8 cellular contexts compared by ENCODE assay signal in the genomic region with DNA sequence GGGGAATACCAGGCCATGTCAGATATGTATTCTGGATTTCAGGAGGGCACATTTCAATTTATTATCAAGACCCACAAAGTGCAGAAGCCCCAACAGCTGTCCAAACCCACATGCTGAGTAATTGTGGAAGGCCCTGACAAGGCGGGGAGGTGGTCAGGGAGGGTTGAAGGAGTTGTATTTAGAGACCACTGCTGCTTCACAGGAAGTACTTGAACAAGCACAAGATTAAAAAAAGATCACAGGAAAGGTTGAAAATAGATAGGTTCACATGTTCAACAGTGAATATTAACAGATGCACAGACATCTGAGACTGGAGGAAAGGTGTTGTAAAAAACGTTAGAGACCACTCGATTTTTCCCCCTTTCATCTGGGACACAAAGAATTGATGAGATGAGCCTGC. TPM values are rescaled to one million over a fixed set of nuclear protein-coding genes. Genes with fewer than 3 reads are reported as not detected.
DNase-seq lines count a peak whose midpoint lies in the region; ATAC-seq and TF ChIP-seq lines count a peak whose summit lies in the region.

No MANE protein-coding gene starts in this region.

- peak; percentile 71 for ATAC-seq in GM18502 (IDR thresholded peaks at IDR 0.05; ENCODE audit: poor library complexity, unreplicated experiment)
- ATAC-seq in GM21390 (IDR thresholded peaks at IDR 0.05; ENCODE audit: unreplicated experiment): peak; percentile 62
- ATAC-seq in HG03354 (IDR thresholded peaks at IDR 0.05; ENCODE audit: poor library complexity, severe bottlenecking, unreplicated experiment): peak; percentile 70

- H3K4me3 ChIP-seq in dorsolateral prefrontal cortex (no peak overlapping the region), foreskin fibroblast (ENCODE audit: low read depth in 1 of 2, low read length in 2 of 2) (no peak overlapping the region)

- TF ChIP-seq CTCF in dorsolateral prefrontal cortex (IDR thresholded peaks at IDR 0.05 in 54 of 56, conservative IDR thresholded peaks at IDR 0.05 in 2 of 56; ENCODE audit: low read depth in 1 of 56, partially characterized antibody in 56 of 56) (no peak), foreskin fibroblast (IDR thresholded peaks at IDR 0.05; ENCODE audit: low read depth, low read length) (no peak)

- H3K27ac ChIP-seq in dorsolateral prefrontal cortex: peak overlapping the region in 39 of 59 donors; percentile 7 to 91 (median 73)

- H3K27me3 ChIP-seq in dorsolateral prefrontal cortex: no peaks in the 10 kb centered on the region

- DNase-seq in dorsolateral prefrontal cortex: no peak
- no peak for DNase-seq in foreskin fibroblast
- DNase-seq in NCI-H748 (lab: John Stamatoyannopoulos, UW; ENCODE audit: unreplicated experiment): no peak
- DNase-seq in activated effector memory CD4-positive, alpha-beta T cell treated with anti-CD3 and anti-CD28 coated beads, Interleukin-2, amount 50 U/mL, for 16 hours: no peak
- no peak for DNase-seq in NCI-H1417 (lab: John Stamatoyannopoulos, UW)

- intact Hi-C loops in dorsolateral prefrontal cortex (cut with DNase I): no loop called here

RNA-seq across cellular contexts. Expression of a gene that starts 17.9 kb away (rescaled TPM):
- 100 to 1,000 TPM in 119 of 120 experiments, 10 to 100 TPM in 1; 78.1 to 308 (median 175) TPM for total RNA-seq in dorsolateral prefrontal cortex
